14 cellular contexts compared by ENCODE assay signal in the genomic region with DNA sequence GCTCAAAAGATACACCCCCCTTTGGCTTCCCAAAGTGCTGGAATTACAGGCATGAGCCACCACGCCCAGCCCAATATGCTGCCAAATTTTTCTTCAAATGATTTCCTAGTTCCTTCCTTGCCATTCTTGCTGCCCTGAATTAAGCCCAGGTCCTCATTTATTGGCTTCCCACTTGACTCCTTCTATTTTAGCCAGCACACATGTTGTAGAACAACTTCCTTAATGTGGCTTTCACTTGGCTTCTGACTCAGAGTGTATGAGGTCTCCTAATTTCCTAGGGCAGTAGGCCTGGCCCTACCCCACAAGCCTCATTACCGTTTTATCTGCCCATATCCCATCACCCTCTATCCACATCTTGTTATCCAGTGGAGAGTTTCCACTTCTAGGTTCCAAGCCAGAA. TPM values are rescaled to one million over a fixed set of nuclear protein-coding genes. Genes with fewer than 3 reads are reported as not detected.
A peak's percentile ranks its signal among the peaks of the same experiment; 100 is the strongest.
DNase-seq lines count a peak whose midpoint lies in the region; FAIRE-seq and TF ChIP-seq lines count a peak whose summit lies in the region.
"Had no signal": no experiment of that assay in that cellular context is flagged by ENCODE, and none has a peak within 500 bp of the region (broad histone marks: within the 10 kb centered on the region; RNA-seq: fewer than 3 reads in every experiment).

No MANE protein-coding gene starts in this region.

- H3F3A ChIP-seq in MM.1S (ENCODE audit: insufficient read depth, low read length), result peaks cover 18% of the 10 kb centered on the region

- H3K27ac Mint-ChIP-seq in glutamatergic neuron (ENCODE audit: unreplicated experiment), result no peak overlapping the region
- no peak overlapping the region for H3K27ac Mint-ChIP-seq in activated CD4-positive, alpha-beta T cell treated with anti-CD3 and anti-CD28 coated beads, Interleukin-2, amount 10 ng/mL, durations not matched to agents 24 days and 14 days
- H3K27ac Mint-ChIP-seq: activated CD4-positive, alpha-beta T cell treated with anti-CD3 and anti-CD28 coated beads, Interleukin-2, amount 10 ng/mL, durations not matched to agents 7 days and 5 days had no signal

- H3K9me3 ChIP-seq in MM.1S (replicated peaks; ENCODE audit: insufficient read depth, low read length) (no peaks in the 10 kb centered on the region), adipocyte (ENCODE audit: control insufficient read depth, low read length) (peaks cover 5% of the 10 kb centered on the region)
- H3K9me3 ChIP-seq: SK-N-SH had no signal

- H3K27ac ChIP-seq in MM.1S (ENCODE audit: low read length), result peak overlapping the region; percentile 94; the same call in 1 of the 2 replicates

- no peaks in the 10 kb centered on the region for H3K79me2 ChIP-seq in MM.1S (ENCODE audit: low read length)

- peak; percentile 33 for FAIRE-seq in GM12892 (lab: Jason Lieb, UNC)
- FAIRE-seq: kidney had no signal

- H3K4me1 ChIP-seq in MM.1S (ENCODE audit: low read length) (peaks cover 27% of the 10 kb centered on the region), adipocyte (ENCODE audit: control insufficient read depth, insufficient read depth, low read length) (no peaks in the 10 kb centered on the region)

- H3K27me3 ChIP-seq in MM.1S (replicated peaks; ENCODE audit: insufficient read depth, low read length) (no peaks in the 10 kb centered on the region), adipocyte (replicated peaks; ENCODE audit: control insufficient read depth, insufficient read depth, low read length) (no peaks in the 10 kb centered on the region)

- TF ChIP-seq CTCF in MM.1S (IDR thresholded peaks at IDR 0.05; ENCODE audit: low read length) (no peak), glutamatergic neuron (IDR thresholded peaks at IDR 0.05; ENCODE audit: partially characterized antibody, unreplicated experiment) (no peak)

- H3K27me3 Mint-ChIP-seq in glutamatergic neuron (ENCODE audit: unreplicated experiment), result peaks cover 3% of the 10 kb centered on the region
- H3K27me3 Mint-ChIP-seq in activated CD4-positive, alpha-beta T cell treated with anti-CD3 and anti-CD28 coated beads, Interleukin-2, amount 10 ng/mL, durations not matched to agents 24 days and 14 days, result no peaks in the 10 kb centered on the region
- H3K27me3 Mint-ChIP-seq: activated CD4-positive, alpha-beta T cell treated with anti-CD3 and anti-CD28 coated beads, Interleukin-2, amount 10 ng/mL, durations not matched to agents 7 days and 5 days had no signal

- no peaks in the 10 kb centered on the region for H3K9me2 ChIP-seq in MM.1S (replicated peaks; ENCODE audit: insufficient read depth, low read length)
- H3K9me2 ChIP-seq: SK-N-SH had no signal

- H3K4me3 Mint-ChIP-seq in glutamatergic neuron (ENCODE audit: unreplicated experiment), result no peak overlapping the region
- H3K4me3 Mint-ChIP-seq in activated CD4-positive, alpha-beta T cell treated with anti-CD3 and anti-CD28 coated beads, Interleukin-2, amount 10 ng/mL, durations not matched to agents 24 days and 14 days, result no peak overlapping the region
- H3K4me3 Mint-ChIP-seq: activated CD4-positive, alpha-beta T cell treated with anti-CD3 and anti-CD28 coated beads, Interleukin-2, amount 10 ng/mL, durations not matched to agents 7 days and 5 days; CD8-positive, alpha-beta memory T cell had no signal

- H3K9ac ChIP-seq in MM.1S (ENCODE audit: low read length) (no peak overlapping the region), adipocyte (ENCODE audit: low read length) (no peak overlapping the region)
- H3K9ac ChIP-seq: SK-N-SH had no signal

- H3K9me3 Mint-ChIP-seq in glutamatergic neuron (ENCODE audit: unreplicated experiment), result peaks cover 11% of the 10 kb centered on the region
- H3K9me3 Mint-ChIP-seq in activated CD4-positive, alpha-beta T cell treated with anti-CD3 and anti-CD28 coated beads, Interleukin-2, amount 10 ng/mL, durations not matched to agents 24 days and 14 days, result peaks cover 14% of the 10 kb centered on the region

- no peaks in the 10 kb centered on the region for H3K4me1 Mint-ChIP-seq in glutamatergic neuron (ENCODE audit: low read depth, unreplicated experiment)
- H3K4me1 Mint-ChIP-seq in activated CD4-positive, alpha-beta T cell treated with anti-CD3 and anti-CD28 coated beads, Interleukin-2, amount 10 ng/mL, durations not matched to agents 24 days and 14 days, result peaks cover 9% of the 10 kb centered on the region
- H3K4me1 Mint-ChIP-seq: CD8-positive, alpha-beta memory T cell had no signal

- no peak for DNase-seq in GM12892 (ENCODE audit: insufficient read length)
- DNase-seq in MM.1S, result no peak
- peak; percentile 24 for DNase-seq in adipocyte (ENCODE audit: low read depth)
- peak; percentile 89 for DNase-seq in myocyte (ENCODE audit: low read depth)
- no peak for DNase-seq in glutamatergic neuron
- no peak for DNase-seq in SHP77 treated with DMSO at 0.1 percent for 48 hours (lab: John Stamatoyannopoulos, UW)
- DNase-seq in activated CD4-positive, alpha-beta T cell treated with anti-CD3 and anti-CD28 coated beads, Interleukin-2, amount 10 ng/mL, durations not matched to agents 24 days and 14 days, result no peak
- DNase-seq in germinal center (ENCODE audit: low spot score), result no peak
- DNase-seq: activated CD4-positive, alpha-beta T cell treated with anti-CD3 and anti-CD28 coated beads, Interleukin-2, amount 10 ng/mL, durations not matched to agents 7 days and 5 days; activated gamma-delta T cell; CD8-positive, alpha-beta memory T cell; kidney; NCI-H446; SK-N-SH had no signal

- H3K36me3 ChIP-seq in MM.1S (replicated peaks; ENCODE audit: insufficient read depth, low read length) (no peaks in the 10 kb centered on the region), adipocyte (ENCODE audit: control insufficient read depth, insufficient read depth, low read length, severe bottlenecking) (no peaks in the 10 kb centered on the region)

- intact Hi-C loops in activated CD4-positive, alpha-beta T cell treated with anti-CD3 and anti-CD28 coated beads, Interleukin-2, amount 10 ng/mL, durations not matched to agents 24 days and 14 days (cut with micrococcal nuclease), result no loop called here

- peak overlapping the region; percentile 78; the same call in 1 of the 2 replicates for H3K4me2 ChIP-seq in MM.1S (ENCODE audit: low read depth, low read length)
- H3K4me2 ChIP-seq: SK-N-SH had no signal

- H2AFZ ChIP-seq in MM.1S (ENCODE audit: low read length), result 0 out of 2 replicates have a peak overlapping the region, but pooled peaks have one; percentile 50

- no peak for TF ChIP-seq POLR2A in GM12892 (IDR thresholded peaks at IDR 0.05; ENCODE audit: low read depth, low read length)

- H3K4me3 ChIP-seq in MM.1S (ENCODE audit: low read length), result no peak overlapping the region
- H3K4me3 ChIP-seq in adipocyte (ENCODE audit: low read length), result no peak overlapping the region

- peaks cover 16% of the 10 kb centered on the region for H3K36me3 Mint-ChIP-seq in glutamatergic neuron (ENCODE audit: unreplicated experiment)
- H3K36me3 Mint-ChIP-seq in activated CD4-positive, alpha-beta T cell treated with anti-CD3 and anti-CD28 coated beads, Interleukin-2, amount 10 ng/mL, durations not matched to agents 24 days and 14 days (ENCODE audit: low read depth), result no peaks in the 10 kb centered on the region

- H4K20me1 ChIP-seq in MM.1S (ENCODE audit: insufficient read depth, low read length), result no peaks in the 10 kb centered on the region

RNA-seq across cellular contexts. Expression of a gene that starts 21.8 kb away (rescaled TPM):
- polyA plus RNA-seq in GM12892 (2012; ENCODE audit: missing spikeins), result 26.3 TPM
- total RNA-seq in myocyte (23.5 and 26.4 TPM in 2 replicates), glutamatergic neuron (ENCODE audit: unreplicated experiment) (36.9 TPM)
- 19.5 TPM for polyA plus RNA-seq in myocyte (2012)
- total RNA-seq in activated CD4-positive, alpha-beta T cell treated with anti-CD3 and anti-CD28 coated beads, Interleukin-2, amount 10 ng/mL, durations not matched to agents 24 days and 14 days, result 23.9 and 26.1 TPM in 2 replicates

RNA-seq across cellular contexts. Expression of a gene that starts 29.5 kb away (rescaled TPM):
- polyA plus RNA-seq in GM12892 (2012; ENCODE audit: missing spikeins), result 9.2 TPM
- total RNA-seq in myocyte (0.21 and 0.32 TPM in 2 replicates), glutamatergic neuron (ENCODE audit: unreplicated experiment) (not detected)
- 1.0 TPM for polyA plus RNA-seq in myocyte (2012)
- total RNA-seq in activated CD4-positive, alpha-beta T cell treated with anti-CD3 and anti-CD28 coated beads, Interleukin-2, amount 10 ng/mL, durations not matched to agents 24 days and 14 days, result 1.8 and 3.5 TPM in 2 replicates

Comparison
In these comparisons a context has a peak if more than half of its experiments do, and no peak if none do; other contexts are left out.
1. DNase-seq: peak in adipocyte (single experiment) and myocyte (single experiment); none in GM12892 (single experiment), MM.1S (single experiment), glutamatergic neuron (single experiment), SHP77 treated with DMSO at 0.1 percent for 48 hours (single experiment), activated CD4-positive, alpha-beta T cell treated with anti-CD3 and anti-CD28 coated beads, Interleukin-2, amount 10 ng/mL, durations not matched to agents 24 days and 14 days (single experiment) and germinal center (single experiment).